ENCODE assay signal across 19 cellular contexts in the genomic region with DNA sequence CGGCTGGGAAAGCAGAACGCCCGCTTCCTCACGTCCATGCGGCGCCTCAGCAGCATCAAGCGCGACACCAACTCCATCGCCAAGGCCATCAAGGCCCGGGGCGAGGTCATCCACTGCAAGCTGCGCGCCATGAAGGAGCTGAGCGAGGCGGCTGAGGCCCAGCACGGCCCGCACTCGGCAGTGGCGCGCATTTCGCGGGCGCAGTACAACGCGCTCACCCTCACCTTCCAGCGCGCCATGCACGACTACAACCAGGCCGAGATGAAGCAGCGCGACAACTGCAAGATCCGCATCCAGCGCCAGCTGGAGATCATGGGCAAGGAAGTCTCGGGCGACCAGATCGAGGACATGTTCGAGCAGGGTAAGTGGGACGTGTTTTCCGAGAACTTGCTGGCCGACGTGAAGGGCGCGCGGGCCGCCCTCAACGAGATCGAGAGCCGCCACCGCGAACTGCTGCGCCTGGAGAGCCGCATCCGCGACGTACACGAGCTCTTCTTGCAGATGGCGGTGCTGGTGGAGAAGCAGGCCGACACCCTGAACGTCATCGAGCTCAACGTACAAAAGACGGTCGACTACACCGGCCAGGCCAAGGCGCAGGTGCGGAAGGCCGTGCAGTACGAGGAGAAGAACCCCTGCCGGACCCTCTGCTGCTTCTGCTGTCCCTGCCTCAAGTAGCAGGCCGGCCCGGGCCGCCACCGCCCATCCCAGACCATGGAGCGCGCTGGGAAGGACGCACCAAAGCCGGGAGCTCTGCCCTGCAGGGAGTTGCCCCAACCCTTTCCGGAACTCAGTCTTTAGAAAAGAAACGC. TPM values are rescaled to one million over a fixed set of nuclear protein-coding genes. Genes with fewer than 3 reads are reported as not detected.
A peak's percentile ranks its signal among the peaks of the same experiment; 100 is the strongest.
DNase-seq lines count a peak whose midpoint lies in the region; ATAC-seq, FAIRE-seq and TF ChIP-seq lines count a peak whose summit lies in the region.
"Had no signal": no experiment of that assay in that cellular context is flagged by ENCODE, and none has a peak within 500 bp of the region (broad histone marks: within the 10 kb centered on the region; RNA-seq: fewer than 3 reads in every experiment).

No MANE protein-coding gene starts in this region.

- H3K9me3 ChIP-seq in kidney (ENCODE audit: control insufficient read depth in 1 of 2, low read length in 2 of 2) (no peaks in the 10 kb centered on the region), psoas muscle (no peaks in the 10 kb centered on the region)

- H3K9ac ChIP-seq in kidney (ENCODE audit: low read length in 2 of 2), result no peak overlapping the region

- no peak for FAIRE-seq in kidney (lab: Jason Lieb, UNC)
- FAIRE-seq: A204.1, G401.6 had no signal

- peak; percentile 15 for DNase-seq in GM06990 (ENCODE audit: extremely low read depth, insufficient read length)
- DNase-seq in H7, result peak; percentile 15
- peak; percentile 60 for DNase-seq in kidney
- peak; percentile 3 for DNase-seq in retina
- no peak for DNase-seq in stimulated activated CD4-positive, alpha-beta T cell treated with anti-CD3 and anti-CD28 coated beads, Interleukin-2, amount 100 ng/mL, for 24 hours
- DNase-seq in psoas muscle, result no peak
- DNase-seq in midbrain (lab: John Stamatoyannopoulos, UW), result no peak
- no peak for DNase-seq in cortex of kidney (lab: John Stamatoyannopoulos, UW)
- DNase-seq: C1 segment of cervical spinal cord; CD4-positive, alpha-beta memory T cell; DMS79 treated with DMSO at 0.1 percent for 48 hours; EL; GOT3; HCEC 1CT; HFFc6; KG1 had no signal

- 90 to 91% (median 91%) methylated on average over 79 of the region's 79 CpGs for WGBS in psoas muscle, 3 donors

- no peaks in the 10 kb centered on the region for H3K27me3 ChIP-seq in GM06990 (replicated peaks; ENCODE audit: control insufficient read depth, insufficient read depth, low read length)
- no peaks in the 10 kb centered on the region for H3K27me3 ChIP-seq in H7 (ENCODE audit: control insufficient read depth, insufficient read depth, low read length)
- no peaks in the 10 kb centered on the region for H3K27me3 ChIP-seq in psoas muscle (ENCODE audit: insufficient read depth in 3 of 3, low read length in 2 of 3)

- H3K27ac ChIP-seq in kidney (ENCODE audit: low read depth in 2 of 2, low read length in 2 of 2) (no peak overlapping the region), psoas muscle (no peak overlapping the region)
- H3K27ac ChIP-seq: HL-60 had no signal

- H3K36me3 ChIP-seq in GM06990 (ENCODE audit: control insufficient read depth, insufficient read depth, low read length) (peaks cover 15% of the 10 kb centered on the region), H7 (replicated peaks; ENCODE audit: control insufficient read depth, insufficient read depth, low read length) (no peaks in the 10 kb centered on the region), kidney (ENCODE audit: control insufficient read depth in 1 of 2, insufficient read depth in 2 of 2, low read length in 2 of 2) (no peaks in the 10 kb centered on the region), psoas muscle (ENCODE audit: insufficient read depth in 1 of 2, low read depth in 1 of 2) (peaks cover 0 to 12% of the 10 kb centered on the region in 2 donors)

- intact Hi-C loops in kidney (cut with DNase I) (no loop called here), psoas muscle (cut with DNase I) (no loop called here)

- ATAC-seq in psoas muscle, result no peak

- H3K4me3 ChIP-seq in GM06990 (replicated peaks; ENCODE audit: low read depth, low read length) (no peak overlapping the region), H7 (ENCODE audit: insufficient read depth, low read depth, low read length) (no peak overlapping the region), kidney (ENCODE audit: low read length in 2 of 2) (no peak overlapping the region), psoas muscle (no peak overlapping the region)

- H3K4me1 ChIP-seq in kidney (ENCODE audit: control insufficient read depth in 1 of 2, insufficient read depth in 1 of 2, low read depth in 1 of 2, low read length in 2 of 2) (no peaks in the 10 kb centered on the region), psoas muscle (no peaks in the 10 kb centered on the region)

- TF ChIP-seq CTCF in GM06990 (IDR thresholded peaks at IDR 0.05; ENCODE audit: insufficient read depth, low read length, poor library complexity, severe bottlenecking), result no peak
- TF ChIP-seq CTCF in kidney (IDR thresholded peaks at IDR 0.05; ENCODE audit: borderline replicate concordance, extremely low read depth, insufficient read depth), result no peak
- TF ChIP-seq CTCF in psoas muscle (IDR thresholded peaks at IDR 0.05), result no peak

RNA-seq across cellular contexts. Expression of gene STX11, which starts 36.7 kb away (rescaled TPM):
- total RNA-seq in H7 (2014; rRNA removed; shearing (Covaris generic)), result not detected in 2 replicates
- 6.7 TPM for total RNA-seq in kidney
- 2.0 TPM for polyA plus RNA-seq in kidney (ENCODE audit: insufficient read depth, low read depth, low replicate concordance)
- 1 to 10 TPM; 1.4 to 2.8 (median 1.7) TPM for total RNA-seq in psoas muscle
- 1 to 10 TPM; 1.2 to 4.6 (median 1.4) TPM for polyA plus RNA-seq in psoas muscle

Comparison
In these comparisons a context has a peak if more than half of its experiments do, and no peak if none do; other contexts are left out.
1. DNase-seq: peak in GM06990 (single experiment), H7 (single experiment), kidney (single experiment) and retina (single experiment); none in stimulated activated CD4-positive, alpha-beta T cell treated with anti-CD3 and anti-CD28 coated beads, Interleukin-2, amount 100 ng/mL, for 24 hours (0 of 2), psoas muscle (0 of 2), midbrain (single experiment) and cortex of kidney (single experiment).